22 cellular contexts compared by ENCODE assay signal in the genomic region with DNA sequence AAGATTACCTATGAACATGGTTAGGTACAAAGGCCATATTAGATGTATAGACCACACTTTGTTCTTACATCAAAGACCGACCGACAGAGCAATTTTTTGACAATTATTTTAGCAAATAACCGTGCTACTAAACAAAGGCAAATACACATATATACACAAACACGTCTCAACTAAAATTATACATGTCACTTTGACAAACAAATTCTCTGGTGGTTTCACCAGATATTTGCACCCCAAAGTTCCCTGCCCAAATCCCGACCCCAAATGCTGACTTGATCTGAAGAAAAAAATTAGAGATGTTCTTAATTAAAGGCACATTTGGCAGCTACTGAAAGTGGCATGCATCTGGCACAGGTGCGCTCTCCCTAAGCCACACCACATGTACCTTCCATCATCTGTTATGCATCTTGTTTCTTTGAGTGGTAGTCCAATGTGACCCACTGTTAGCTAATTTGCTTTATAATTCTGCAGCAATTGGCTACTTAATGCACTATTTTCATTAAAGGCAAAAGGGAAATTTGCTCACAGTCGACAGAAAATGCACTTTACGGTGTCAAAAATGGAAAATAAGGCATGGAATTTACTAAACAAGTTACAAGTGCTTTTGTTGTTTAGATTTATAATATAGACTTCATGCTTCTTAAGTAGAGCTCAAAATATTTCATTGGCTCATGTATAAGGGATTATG.
DNase-seq lines count a peak whose midpoint lies in the region; ATAC-seq, FAIRE-seq and TF ChIP-seq lines count a peak whose summit lies in the region.
"Had no signal": no experiment of that assay in that cellular context is flagged by ENCODE, and none has a peak within 500 bp of the region (broad histone marks: within the 10 kb centered on the region; RNA-seq: fewer than 3 reads in every experiment).

No MANE protein-coding gene starts in this region.

- CTCF ChIA-PET in HepG2 (lab: Yijun Ruan, JAX; ENCODE audit: low intra/inter-chr PET ratio, low total read pairs): no interaction called here

- ATAC-seq in HepG2 (peak; percentile 95), right lobe of liver (no peak)
- ATAC-seq in activated T-helper 17 cell treated with anti-CD3 and anti-CD28 coated beads, Interleukin-2, amount 50 U/mL, for 72 hours (replicated peaks): no peak
- ATAC-seq: A549, GM23338 had no signal

- WGBS in HepG2 (ENCODE audit: low lambda C conversion rate): 33% methylated on average over 8 of the region's 8 CpGs
- 90% methylated on average over 8 of the region's 8 CpGs for WGBS in right lobe of liver (ENCODE audit: insufficient coverage, low coverage, low lambda C conversion rate, missing lambda C conversion rate)
- WGBS in small intestine, 3 donors: 38 to 73% (median 58%) methylated on average over 8 of the region's 8 CpGs

- H3K9ac ChIP-seq in HepG2 (ENCODE audit: insufficient read depth, low read depth, low read length): peak overlapping the region; percentile 61
- H3K9ac ChIP-seq: BLaER1 treated with 17β-estradiol and CSF1 and Interleukin-3, amounts not matched to agents 10 nM and 100 nM had no signal

- H3K4me3 Mint-ChIP-seq in activated T-helper 17 cell treated with anti-CD3 and anti-CD28 coated beads, Interleukin-2, amount 50 U/mL, for 72 hours: no peak overlapping the region
- H3K4me3 Mint-ChIP-seq: CD4-positive, alpha-beta memory T cell; GM23338; HFFc6 had no signal

- in situ Hi-C loops in HepG2 (cut with HindIII; ENCODE audit: extremely low pct_ligation_motif_present, low pct_unique_long_range_greater_than_20kb): loop anchor here (5.0 kb wide), 1 partner anchor 35 kb away; no protein-coding TSS in a partner anchor

- peak; percentile 22 for DNase-seq in NCI-H82 (lab: John Stamatoyannopoulos, UW)
- no peak for DNase-seq in NCI-H82 treated with DMSO at 0.1 percent for 48 hours (lab: John Stamatoyannopoulos, UW; ENCODE audit: unreplicated experiment)
- DNase-seq in HepG2 (ENCODE audit: low spot score): peak; percentile 98
- DNase-seq in right lobe of liver: no peak
- DNase-seq in small intestine: peak; percentile 26
- DNase-seq: 8988T; ACHN; AML-193; BE2C; Calu3; CD4-positive, alpha-beta memory T cell; DMS53; DMS79 treated with DMSO at 0.1 percent for 48 hours; GF-D8; HFFc6 had no signal

- H3K27ac ChIP-seq in HepG2 (ENCODE audit: extremely low read length, insufficient read depth, low read length) (peak overlapping the region; percentile 98), right lobe of liver (no peak overlapping the region), small intestine (ENCODE audit: low read depth in 1 of 2, low read length in 1 of 2) (no peak overlapping the region)
- H3K27ac ChIP-seq: BLaER1 treated with 17β-estradiol and CSF1 and Interleukin-3, amounts not matched to agents 10 nM and 100 nM had no signal

- H3K4me3 ChIP-seq in HepG2 (replicated peaks in 1 of 3; ENCODE audit: insufficient read depth in 1 of 3, low read depth in 2 of 3, low read length in 3 of 3) (peak overlapping the region in 2 of 3 experiments; percentile 18 to 34; a peak in 2 of 6 replicates), right lobe of liver (no peak overlapping the region), small intestine (ENCODE audit: low read depth in 1 of 2, low read length in 2 of 2) (no peak overlapping the region)
- H3K4me3 ChIP-seq: A549; BLaER1 treated with 17β-estradiol and CSF1 and Interleukin-3, amounts not matched to agents 10 nM and 100 nM; GM23338; HAP-1 had no signal

- POLR2A ChIA-PET in HepG2 (lab: Yijun Ruan, JAX): interaction anchor here (0.9 to 2.1 kb wide), 3 partner anchors 33 to 139 kb away, joined by 3 to 5 read pairs (median 5); partner anchors contain the start of gene SOS1

- peaks cover 58% of the 10 kb centered on the region for H3K4me1 ChIP-seq in HepG2 (ENCODE audit: insufficient read depth, low read length)
- no peaks in the 10 kb centered on the region for H3K4me1 ChIP-seq in right lobe of liver
- H3K4me1 ChIP-seq in small intestine (ENCODE audit: control insufficient read depth in 2 of 2, insufficient read depth in 1 of 2, low read depth in 1 of 2, low read length in 1 of 2): no peaks in the 10 kb centered on the region
- H3K4me1 ChIP-seq: BE2C had no signal

- peak overlapping the region; percentile 68 for H3K4me2 ChIP-seq in HepG2 (ENCODE audit: low read depth, low read length)
- H3K4me2 ChIP-seq: A549; BLaER1 treated with 17β-estradiol and CSF1 and Interleukin-3, amounts not matched to agents 10 nM and 100 nM; GM23338 had no signal

- peaks cover 4% of the 10 kb centered on the region for H3K4me1 Mint-ChIP-seq in activated T-helper 17 cell treated with anti-CD3 and anti-CD28 coated beads, Interleukin-2, amount 50 U/mL, for 72 hours

- H3K36me3 ChIP-seq in HepG2 (replicated peaks in 1 of 2; ENCODE audit: control insufficient read depth in 1 of 2, insufficient read depth in 2 of 2, low read length in 2 of 2) (peaks cover 2 to 19% of the 10 kb centered on the region in 2 experiments), right lobe of liver (peaks cover 0 to 22% (median 2%) of the 10 kb centered on the region in 4 donors), small intestine (ENCODE audit: control insufficient read depth in 2 of 2, insufficient read depth in 2 of 2, low read length in 2 of 2) (peaks cover 4 to 11% of the 10 kb centered on the region in 2 donors)

- TF ChIP-seq POLR2A in HepG2 (IDR thresholded peaks at IDR 0.05; ENCODE audit: insufficient read depth in 1 of 2, low read depth in 2 of 2, low read length in 2 of 2) (no peak), right lobe of liver (IDR thresholded peaks at IDR 0.05) (no peak)

- H3K36me3 Mint-ChIP-seq in activated T-helper 17 cell treated with anti-CD3 and anti-CD28 coated beads, Interleukin-2, amount 50 U/mL, for 72 hours (ENCODE audit: low read depth): peaks cover 46% of the 10 kb centered on the region

- no peaks in the 10 kb centered on the region for H3K9me3 ChIP-seq in HepG2 (ENCODE audit: low read length)
- no peaks in the 10 kb centered on the region for H3K9me3 ChIP-seq in right lobe of liver
- H3K9me3 ChIP-seq in small intestine (ENCODE audit: control insufficient read depth, low read depth): no peaks in the 10 kb centered on the region
- H3K9me3 ChIP-seq: A549; BE2C; BLaER1 treated with 17β-estradiol and CSF1 and Interleukin-3, amounts not matched to agents 10 nM and 100 nM; HAP-1 had no signal

- BruUV-seq in HepG2 (replicated peaks; lab: Mats Ljungman, UMichigan): no TSS peak

- TF ChIP-seq EP300 in HepG2 (IDR thresholded peaks at IDR 0.05; ENCODE audit: low read depth in 2 of 2, low read length in 2 of 2) (peak; percentile 88 to 97; a peak in 3 of 4 replicates), HepG2 (CRISPR knock-in tag; IDR thresholded peaks at IDR 0.05; ENCODE audit: borderline replicate concordance) (peak; percentile 81; the same call in 1 of the 2 replicates)

- TF ChIP-seq RAD21 in HepG2 (CRISPR knock-in tag; IDR thresholded peaks at IDR 0.05): no peak; the same call in 1 of the 2 replicates

- H3K9me3 Mint-ChIP-seq in activated T-helper 17 cell treated with anti-CD3 and anti-CD28 coated beads, Interleukin-2, amount 50 U/mL, for 72 hours: no peaks in the 10 kb centered on the region
- H3K9me3 Mint-ChIP-seq: CD4-positive, alpha-beta memory T cell; GM23338; HFFc6 had no signal

- H3K27me3 Mint-ChIP-seq in activated T-helper 17 cell treated with anti-CD3 and anti-CD28 coated beads, Interleukin-2, amount 50 U/mL, for 72 hours: no peaks in the 10 kb centered on the region
- H3K27me3 Mint-ChIP-seq: CD4-positive, alpha-beta memory T cell had no signal

- H3K79me2 ChIP-seq in HepG2 (ENCODE audit: insufficient read depth, low read length): no peaks in the 10 kb centered on the region

- FAIRE-seq in HepG2 (lab: Jason Lieb, UNC) (peak; percentile 60), small intestine (lab: Jason Lieb, UNC) (no peak)
- FAIRE-seq: A549, GM12891, GM18507 had no signal

- no peaks in the 10 kb centered on the region for H4K20me1 ChIP-seq in HepG2 (ENCODE audit: insufficient read depth, low read length)

- H3K27me3 ChIP-seq in HepG2 (ENCODE audit: control insufficient read depth in 1 of 2, insufficient read depth in 2 of 2, low read length in 2 of 2): no peaks in the 10 kb centered on the region
- no peaks in the 10 kb centered on the region for H3K27me3 ChIP-seq in right lobe of liver
- H3K27me3 ChIP-seq in small intestine (ENCODE audit: control insufficient read depth in 2 of 2, insufficient read depth in 2 of 2, low read length in 2 of 2): no peaks in the 10 kb centered on the region
- H3K27me3 ChIP-seq: BE2C; BLaER1 treated with 17β-estradiol and CSF1 and Interleukin-3, amounts not matched to agents 10 nM and 100 nM had no signal

- TF ChIP-seq CTCF in HepG2 (CRISPR knock-in tag; IDR thresholded peaks at IDR 0.05) (no peak), right lobe of liver (IDR thresholded peaks at IDR 0.05) (no peak)

- H2AFZ ChIP-seq in HepG2 (ENCODE audit: low read length): no peak overlapping the region
- H2AFZ ChIP-seq: GM23338 had no signal

- no peak overlapping the region for H3K27ac Mint-ChIP-seq in activated T-helper 17 cell treated with anti-CD3 and anti-CD28 coated beads, Interleukin-2, amount 50 U/mL, for 72 hours
- H3K27ac Mint-ChIP-seq: CD4-positive, alpha-beta memory T cell; HFFc6 had no signal

- intact Hi-C loops in HepG2 (cut with micrococcal nuclease; ENCODE audit: unreplicated experiment) (loop anchor here (1.0 kb wide), 1 partner anchor 35 kb away; no protein-coding TSS in a partner anchor), right lobe of liver (cut with DNase I) (no loop called here)

TF ChIP-seq in HepG2, 621 proteins besides CTCF, POLR2A, EP300 and RAD21 (continues in another document):
- TF ChIP-seq TERF1 (CRISPR knock-in tag; IDR thresholded peaks at IDR 0.05) (no peak), ZKSCAN8 (CRISPR knock-in tag; IDR thresholded peaks at IDR 0.05; ENCODE audit: borderline replicate concordance) (no peak), RBM22 (optimal IDR thresholded peaks at IDR 0.05; ENCODE audit: low read length) (peak; percentile 69)

Comparison
In these comparisons a context has a peak if more than half of its experiments do, and no peak if none do; other contexts are left out.
1. DNase-seq: peak in NCI-H82 (single experiment), HepG2 (single experiment) and small intestine (single experiment); none in NCI-H82 treated with DMSO at 0.1 percent for 48 hours (single experiment) and right lobe of liver (0 of 3).
2. H3K4me3 ChIP-seq: peak in HepG2 (2 of 3); none in right lobe of liver (0 of 3) and small intestine (0 of 2).